9 cellular contexts compared by ENCODE assay signal in genomic region chr5:83510199-83510730, GRCh38. TPM values are rescaled to one million over a fixed set of nuclear protein-coding genes. Genes with fewer than 3 reads are reported as not detected.
A peak's percentile ranks its signal among the peaks of the same experiment; 100 is the strongest.
DNase-seq lines count a peak whose midpoint lies in the region; ATAC-seq and TF ChIP-seq lines count a peak whose summit lies in the region.
"Had no signal": no experiment of that assay in that cellular context is flagged by ENCODE, and none has a peak within 500 bp of the region (broad histone marks: within the 10 kb centered on the region; RNA-seq: fewer than 3 reads in every experiment).

No MANE protein-coding gene starts in this region.

- ATAC-seq in GM18868 (IDR thresholded peaks at IDR 0.05; ENCODE audit: unreplicated experiment) (peak; percentile 93), GM21528 (IDR thresholded peaks at IDR 0.05; ENCODE audit: low FRiP score, unreplicated experiment) (peak; percentile 81), HG03354 (IDR thresholded peaks at IDR 0.05; ENCODE audit: poor library complexity, severe bottlenecking, unreplicated experiment) (peak; percentile 96), left lung (peak; percentile 31)

- no peak for DNase-seq in left lung
- no peak for DNase-seq in NCI-H446 (lab: John Stamatoyannopoulos, UW)
- no peak for DNase-seq in hypothalamus (lab: John Stamatoyannopoulos, UW)
- DNase-seq in NCI-H226 = no peak
- no peak for DNase-seq in DMS 273 (lab: John Stamatoyannopoulos, UW; ENCODE audit: unreplicated experiment)
- DNase-seq: stimulated activated CD4-positive, alpha-beta T cell treated with anti-CD3 and anti-CD28 coated beads, Interleukin-4, amount 100 ng/mL, for 1 hour had no signal

- H3K4me3 ChIP-seq in left lung = no peak overlapping the region

- intact Hi-C loops in left lung (cut with DNase I) = no loop called here

- TF ChIP-seq CTCF in left lung (IDR thresholded peaks at IDR 0.05) = no peak

- peaks cover 0 to 7% of the 10 kb centered on the region in 2 donors for H3K4me1 ChIP-seq in left lung

- peak overlapping the region in 1 of 2 donors; percentile 68 for H3K27ac ChIP-seq in left lung

- H3K27me3 ChIP-seq in left lung = no peaks in the 10 kb centered on the region

- peaks cover 0 to 17% of the 10 kb centered on the region in 2 donors for H3K36me3 ChIP-seq in left lung

- H3K9me3 ChIP-seq in left lung = no peaks in the 10 kb centered on the region

RNA-seq across cellular contexts. Expression of gene VCAN, which starts 38.7 kb away (rescaled TPM):
- 100 to 1,000 TPM; 217 to 335 TPM for total RNA-seq in left lung

Comparison
In these comparisons a context has a peak if more than half of its experiments do, and no peak if none do; other contexts are left out.
1. ATAC-seq: peak in every context shown above with its lines; median percentile 96 in HG03354; 93 in GM18868; 81 in GM21528; 31 in left lung.